Comparison of ENCODE assay signal across 8 cellular contexts in the genomic region with DNA sequence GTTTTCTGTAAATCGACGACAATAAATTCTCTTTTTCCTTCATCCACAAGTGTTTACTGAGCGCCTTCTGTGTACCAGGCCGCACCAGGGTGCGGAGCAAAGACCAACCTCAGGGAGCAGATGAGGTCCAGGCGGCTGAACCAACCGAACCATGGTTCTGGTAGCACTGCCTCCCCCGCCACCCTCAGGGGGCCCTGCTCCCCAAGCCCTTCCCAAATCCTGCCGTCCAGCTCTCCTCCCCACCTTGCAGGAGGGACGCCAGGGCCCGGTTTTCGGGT. TPM values are rescaled to one million over a fixed set of nuclear protein-coding genes. Genes with fewer than 3 reads are reported as not detected.
A peak's percentile ranks its signal among the peaks of the same experiment; 100 is the strongest.
DNase-seq lines count a peak whose midpoint lies in the region; ATAC-seq and TF ChIP-seq lines count a peak whose summit lies in the region.

No MANE protein-coding gene starts in this region.

- H3K4me2 ChIP-seq in skeletal muscle satellite cell (ENCODE audit: low read length), result peak overlapping the region; percentile 98

- 49% methylated on average over 12 of the region's 12 CpGs for WGBS in right cardiac atrium

- H3K36me3 Mint-ChIP-seq in activated B cell treated with CpG ODN at 0.5 μM for 24 hours (ENCODE audit: low read depth), result peaks cover 2% of the 10 kb centered on the region

- peak overlapping the region; percentile 75 for H3K9ac ChIP-seq in skeletal muscle satellite cell (ENCODE audit: low read depth, low read length)

- H3K4me3 ChIP-seq in H7 (ENCODE audit: insufficient read depth, low read depth, low read length), result peak overlapping the region; percentile 69
- H3K4me3 ChIP-seq in right cardiac atrium (ENCODE audit: low read length), result peak overlapping the region; percentile 42
- H3K4me3 ChIP-seq in skeletal muscle satellite cell (ENCODE audit: low read length), result peak overlapping the region; percentile 82

- peaks cover 15% of the 10 kb centered on the region for H3K4me1 Mint-ChIP-seq in activated B cell treated with CpG ODN at 0.5 μM for 24 hours

- peaks cover 23% of the 10 kb centered on the region for H3K27me3 ChIP-seq in H7 (ENCODE audit: control insufficient read depth, insufficient read depth, low read length)
- no peaks in the 10 kb centered on the region for H3K27me3 ChIP-seq in right cardiac atrium (ENCODE audit: control insufficient read depth, insufficient read depth)
- H3K27me3 ChIP-seq in skeletal muscle satellite cell (ENCODE audit: control insufficient read depth, insufficient read depth, low read length), result no peaks in the 10 kb centered on the region

- H3K27ac ChIP-seq in right cardiac atrium (ENCODE audit: low read length), result no peak overlapping the region

- intact Hi-C loops in activated B cell treated with CpG ODN at 0.5 μM for 24 hours (cut with micrococcal nuclease), result loop anchor here (2.0 to 10.0 kb wide), 2 partner anchors 66 to 306 kb away; a partner anchor contains a TSS
- intact Hi-C loops in right cardiac atrium (cut with DNase I), result no loop called here

- DNase-seq in H7 (peak; percentile 54), activated B cell treated with CpG ODN at 0.5 μM for 24 hours (no peak), right cardiac atrium (no peak), NCI-H82 (lab: John Stamatoyannopoulos, UW) (no peak), HPDE6-E6E7 (ENCODE audit: extremely low spot score) (no peak)
- no peak for DNase-seq in stimulated activated CD4-positive, alpha-beta T cell treated with anti-CD3 and anti-CD28 coated beads, Interleukin-4, amount 100 ng/mL, for 24 hours

- H3K27ac Mint-ChIP-seq in activated B cell treated with CpG ODN at 0.5 μM for 24 hours, result no peak overlapping the region

- no peaks in the 10 kb centered on the region for H3K9me3 Mint-ChIP-seq in activated B cell treated with CpG ODN at 0.5 μM for 24 hours

- H3K9me3 ChIP-seq in right cardiac atrium (ENCODE audit: control insufficient read depth, low read length), result no peaks in the 10 kb centered on the region
- H3K9me3 ChIP-seq in skeletal muscle satellite cell (replicated peaks; ENCODE audit: low read length), result no peaks in the 10 kb centered on the region

- POLR2A ChIA-PET in activated B cell treated with CpG ODN at 0.5 μM for 24 hours (lab: Charles Lee), result interaction anchor here (1.1 kb wide), 1 partner anchor 39 kb away, joined by 3 read pairs; no protein-coding TSS in a partner anchor

- peak overlapping the region; percentile 92 for H3K4me3 Mint-ChIP-seq in activated B cell treated with CpG ODN at 0.5 μM for 24 hours

- H3K36me3 ChIP-seq in H7 (replicated peaks; ENCODE audit: control insufficient read depth, insufficient read depth, low read length) (no peaks in the 10 kb centered on the region), skeletal muscle satellite cell (ENCODE audit: insufficient read depth, low read length) (no peaks in the 10 kb centered on the region)

- no peaks in the 10 kb centered on the region for H3K4me1 ChIP-seq in right cardiac atrium (ENCODE audit: control insufficient read depth, insufficient read depth, low read length)
- peaks cover 17% of the 10 kb centered on the region for H3K4me1 ChIP-seq in skeletal muscle satellite cell (ENCODE audit: control insufficient read depth, insufficient read depth, low read length)

- peaks cover 7% of the 10 kb centered on the region for H3K27me3 Mint-ChIP-seq in activated B cell treated with CpG ODN at 0.5 μM for 24 hours

- CTCF ChIA-PET in activated B cell treated with CpG ODN at 0.5 μM for 24 hours (lab: Charles Lee), result no interaction called here

- no peak for TF ChIP-seq CTCF in activated B cell treated with CpG ODN at 0.5 μM for 24 hours (IDR thresholded peaks at IDR 0.05)

- no peak for ATAC-seq in activated B cell treated with CpG ODN at 0.5 μM for 24 hours (ENCODE audit: low read depth)
- no peak for ATAC-seq in right cardiac atrium
- ATAC-seq in GM19395 (IDR thresholded peaks at IDR 0.05; ENCODE audit: unreplicated experiment), result no peak

RNA-seq across cellular contexts. Expression of a gene that starts 5.1 kb away (rescaled TPM):
- 0.70 TPM in 1 of 2 replicates, not detected in the other for total RNA-seq in H7 (2014; rRNA removed; shearing (Covaris generic))
- 0.44 TPM in 1 of 2 replicates, not detected in the other for total RNA-seq in activated B cell treated with CpG ODN at 0.5 μM for 24 hours
- not detected for total RNA-seq in right cardiac atrium
- polyA plus RNA-seq in right cardiac atrium, result not detected
- total RNA-seq in skeletal muscle satellite cell (2012; rRNA removed), result 0.66 and 0.76 TPM in 2 replicates

RNA-seq across cellular contexts. Expression of a gene that starts 7.9 kb away (rescaled TPM):
- 3.7 and 10.2 TPM in 2 replicates for total RNA-seq in H7 (2014; rRNA removed; shearing (Covaris generic))
- total RNA-seq in activated B cell treated with CpG ODN at 0.5 μM for 24 hours (8.6 and 9.6 TPM in 2 replicates), right cardiac atrium (10 to 100 TPM; 19.2 to 22.6 (median 20.2) TPM)
- 13.6 TPM for polyA plus RNA-seq in right cardiac atrium
- total RNA-seq in skeletal muscle satellite cell (2012; rRNA removed), result 15.5 and 26.6 TPM in 2 replicates

RNA-seq across cellular contexts. Expression of a gene that starts 13.5 kb away (rescaled TPM):
- total RNA-seq in H7 (2014; rRNA removed; shearing (Covaris generic)), result 2,794 and 2,937 TPM in 2 replicates
- total RNA-seq in activated B cell treated with CpG ODN at 0.5 μM for 24 hours, result 1,982 and 2,193 TPM in 2 replicates
- 100 to 1,000 TPM; 513 to 681 (median 600) TPM for total RNA-seq in right cardiac atrium
- polyA plus RNA-seq in right cardiac atrium, result 566 TPM
- total RNA-seq in skeletal muscle satellite cell (2012; rRNA removed), result 2,148 and 2,374 TPM in 2 replicates

RNA-seq across cellular contexts. Expression of a gene that starts 19.7 kb away (rescaled TPM):
- 4.4 and 7.7 TPM in 2 replicates for total RNA-seq in H7 (2014; rRNA removed; shearing (Covaris generic))
- total RNA-seq in activated B cell treated with CpG ODN at 0.5 μM for 24 hours, result 3.1 and 3.5 TPM in 2 replicates
- under 1 TPM; 0.33 to 0.82 (median 0.55) TPM for total RNA-seq in right cardiac atrium
- polyA plus RNA-seq in right cardiac atrium, result 0.52 TPM
- 3.0 and 3.5 TPM in 2 replicates for total RNA-seq in skeletal muscle satellite cell (2012; rRNA removed)

RNA-seq across cellular contexts. Expression of a gene that starts 38.0 kb away (rescaled TPM):
- 3.0 and 3.2 TPM in 2 replicates for total RNA-seq in H7 (2014; rRNA removed; shearing (Covaris generic))
- total RNA-seq in activated B cell treated with CpG ODN at 0.5 μM for 24 hours (1.7 and 2.1 TPM in 2 replicates), right cardiac atrium (1 to 10 TPM in 1 of 4 donors, under 1 TPM in 3; 0.33 to 1.1 (median 0.47) TPM)
- 0.27 TPM for polyA plus RNA-seq in right cardiac atrium
- total RNA-seq in skeletal muscle satellite cell (2012; rRNA removed), result 0.22 and 0.51 TPM in 2 replicates
